8 cellular contexts compared by ENCODE assay signal in genomic region chr17:32485261-32485955, GRCh38. TPM values are rescaled to one million over a fixed set of nuclear protein-coding genes. Genes with fewer than 3 reads are reported as not detected.
A peak's percentile ranks its signal among the peaks of the same experiment; 100 is the strongest.
DNase-seq lines count a peak whose midpoint lies in the region; ATAC-seq and TF ChIP-seq lines count a peak whose summit lies in the region.

No MANE protein-coding gene starts in this region.

- peaks cover 0 to 45% (median 15%) of the 10 kb centered on the region in 4 donors for H3K4me1 Mint-ChIP-seq in CD4-positive, CD25-positive, alpha-beta regulatory T cell
- peaks cover 56% of the 10 kb centered on the region for H3K4me1 Mint-ChIP-seq in neural crest cell

- H3K4me1 ChIP-seq in CD4-positive, CD25-positive, alpha-beta regulatory T cell (ENCODE audit: control insufficient read depth, insufficient read depth, low read length, poor library complexity, severe bottlenecking): peaks cover 42% of the 10 kb centered on the region
- H3K4me1 ChIP-seq in HUES6 (ENCODE audit: control insufficient read depth, insufficient read depth, low read length): peaks cover 55% of the 10 kb centered on the region

- no peak for TF ChIP-seq CTCF in neural crest cell (conservative IDR thresholded peaks at IDR 0.05)

- H3K27ac ChIP-seq in CD4-positive, CD25-positive, alpha-beta regulatory T cell (ENCODE audit: insufficient read depth, low read length, poor library complexity, severe bottlenecking): no peak overlapping the region
- H3K27ac ChIP-seq in HUES6 (ENCODE audit: low read depth, low read length) (no peak overlapping the region), caudate nucleus (ENCODE audit: low read depth, low read length) (peak overlapping the region; percentile 95)

- DNase-seq in CD4-positive, CD25-positive, alpha-beta regulatory T cell: no peak
- DNase-seq in caudate nucleus (lab: John Stamatoyannopoulos, UW): no peak
- DNase-seq in neural crest cell (ENCODE audit: low read depth, low spot score): no peak
- no peak for DNase-seq in AG08395 (ENCODE audit: low spot score)
- DNase-seq in SW 1271 (lab: John Stamatoyannopoulos, UW): no peak
- no peak for DNase-seq in iPS-NIHi11 (ENCODE audit: low spot score)

- H3K27me3 Mint-ChIP-seq in CD4-positive, CD25-positive, alpha-beta regulatory T cell: no peaks in the 10 kb centered on the region
- no peaks in the 10 kb centered on the region for H3K27me3 Mint-ChIP-seq in neural crest cell (ENCODE audit: low read depth)

- H3K36me3 ChIP-seq in CD4-positive, CD25-positive, alpha-beta regulatory T cell (ENCODE audit: control insufficient read depth, insufficient read depth, low read length): peaks cover 22% of the 10 kb centered on the region
- peaks cover 41% of the 10 kb centered on the region for H3K36me3 ChIP-seq in HUES6 (ENCODE audit: control insufficient read depth, insufficient read depth, low read length)

- H3K9me3 Mint-ChIP-seq in CD4-positive, CD25-positive, alpha-beta regulatory T cell: no peaks in the 10 kb centered on the region
- no peaks in the 10 kb centered on the region for H3K9me3 Mint-ChIP-seq in neural crest cell

- peaks cover 32% of the 10 kb centered on the region for H3K36me3 Mint-ChIP-seq in CD4-positive, CD25-positive, alpha-beta regulatory T cell
- H3K36me3 Mint-ChIP-seq in neural crest cell (ENCODE audit: low read depth): peaks cover 13% of the 10 kb centered on the region

- no peaks in the 10 kb centered on the region for H3K9me3 ChIP-seq in CD4-positive, CD25-positive, alpha-beta regulatory T cell (ENCODE audit: control insufficient read depth in 2 of 2, low read length in 2 of 2)
- H3K9me3 ChIP-seq in HUES6 (ENCODE audit: control insufficient read depth, insufficient read depth, low read depth, low read length): no peaks in the 10 kb centered on the region

- H3K4me3 ChIP-seq in CD4-positive, CD25-positive, alpha-beta regulatory T cell (ENCODE audit: low read depth, low read length): no peak overlapping the region
- no peak overlapping the region; the same call in 1 of the 2 replicates for H3K4me3 ChIP-seq in HUES6 (ENCODE audit: low read depth, low read length)

- no peak for ATAC-seq in CD4-positive, CD25-positive, alpha-beta regulatory T cell (ENCODE audit: low read depth in 2 of 2)
- ATAC-seq in HG02798 (IDR thresholded peaks at IDR 0.05; ENCODE audit: poor library complexity, unreplicated experiment): no peak

- H3K4me3 Mint-ChIP-seq in CD4-positive, CD25-positive, alpha-beta regulatory T cell: peak overlapping the region; percentile 83 to 92 (median 85)
- peak overlapping the region; percentile 87 for H3K4me3 Mint-ChIP-seq in neural crest cell

- H3K9ac ChIP-seq in HUES6 (ENCODE audit: low read length): peak overlapping the region; percentile 81

- H3K27me3 ChIP-seq in CD4-positive, CD25-positive, alpha-beta regulatory T cell (ENCODE audit: control insufficient read depth, insufficient read depth, low read length): no peaks in the 10 kb centered on the region
- no peaks in the 10 kb centered on the region for H3K27me3 ChIP-seq in HUES6 (ENCODE audit: control insufficient read depth, insufficient read depth, low read length)

- H3K27ac Mint-ChIP-seq in CD4-positive, CD25-positive, alpha-beta regulatory T cell: peak overlapping the region in 2 of 3 donors; percentile 73 to 83
- peak overlapping the region; percentile 88 for H3K27ac Mint-ChIP-seq in neural crest cell (ENCODE audit: unreplicated experiment)

RNA-seq across cellular contexts. Expression of gene CDK5R1, which starts 1.4 kb away (rescaled TPM):
- total RNA-seq in CD4-positive, CD25-positive, alpha-beta regulatory T cell: 6.3 TPM
- 1 to 10 TPM; 3.5 to 8.9 (median 5.0) TPM for polyA plus RNA-seq in CD4-positive, CD25-positive, alpha-beta regulatory T cell
- 33.6 and 34.1 TPM in 2 replicates for total RNA-seq in neural crest cell

RNA-seq across cellular contexts. Expression of gene PSMD11, which starts 41.1 kb away (rescaled TPM):
- 92.4 TPM for total RNA-seq in CD4-positive, CD25-positive, alpha-beta regulatory T cell
- 100 to 1,000 TPM; 125 to 156 (median 142) TPM for polyA plus RNA-seq in CD4-positive, CD25-positive, alpha-beta regulatory T cell
- total RNA-seq in neural crest cell: 139 and 156 TPM in 2 replicates
